32 cellular contexts compared by ENCODE assay signal in genomic region chr6:154466139-154466538, GRCh38. TPM values are rescaled to one million over a fixed set of nuclear protein-coding genes. Genes with fewer than 3 reads are reported as not detected.
DNase-seq lines count a peak whose midpoint lies in the region; ATAC-seq, FAIRE-seq and TF ChIP-seq lines count a peak whose summit lies in the region.
"Had no signal": no experiment of that assay in that cellular context is flagged by ENCODE, and none has a peak within 500 bp of the region (broad histone marks: within the 10 kb centered on the region; RNA-seq: fewer than 3 reads in every experiment).

No MANE protein-coding gene starts in this region.

- peaks cover 10% of the 10 kb centered on the region for H3K4me1 Mint-ChIP-seq in glutamatergic neuron (ENCODE audit: low read depth, unreplicated experiment)
- H3K4me1 Mint-ChIP-seq in stimulated activated naive B cell treated with anti-CD40 and anti-IgM and Interleukin-4, amounts not matched to agents 10 μg/mL and 1 μg/mL and 100 μg/mL, for 72 hours, result no peaks in the 10 kb centered on the region
- H3K4me1 Mint-ChIP-seq: activated naive CD4-positive, alpha-beta T cell treated with anti-CD3 and anti-CD28 coated beads, Interleukin-2, amount 10 ng/mL, durations not matched to agents 7 days and 5 days; activated T-helper 17 cell treated with anti-CD3 and anti-CD28 coated beads, Interleukin-2, amount 50 U/mL, for 72 hours; natural killer cell; stimulated activated effector memory CD8-positive, alpha-beta T cell treated with anti-CD3 and anti-CD28 coated beads, Interleukin-12 subunit alpha, Interleukin-12 subunit beta, amount 100 ng/mL, for 72 hours had no signal

- FAIRE-seq in H54 (lab: Jason Lieb, UNC), result no peak
- FAIRE-seq: A204.1, D721Med, GM19239, RCC 7860 had no signal

- POLR2A ChIA-PET in RWPE1 (lab: Yijun Ruan, JAX; ENCODE audit: low non-redundant PET), result no interaction called here

- no peak for TF ChIP-seq POLR2A in H54 (IDR thresholded peaks at IDR 0.05; ENCODE audit: low read depth, low read length)

- H3K36me3 Mint-ChIP-seq in glutamatergic neuron (ENCODE audit: unreplicated experiment), result peaks cover 4% of the 10 kb centered on the region
- no peaks in the 10 kb centered on the region for H3K36me3 Mint-ChIP-seq in stimulated activated naive B cell treated with anti-CD40 and anti-IgM and Interleukin-4, amounts not matched to agents 10 μg/mL and 1 μg/mL and 100 μg/mL, for 72 hours
- no peaks in the 10 kb centered on the region for H3K36me3 Mint-ChIP-seq in activated naive CD4-positive, alpha-beta T cell treated with anti-CD3 and anti-CD28 coated beads, Interleukin-2, amount 50 U/mL, for 72 hours
- H3K36me3 Mint-ChIP-seq: activated naive CD4-positive, alpha-beta T cell treated with anti-CD3 and anti-CD28 coated beads, Interleukin-2, amount 10 ng/mL, durations not matched to agents 7 days and 5 days; natural killer cell; stimulated activated effector memory CD8-positive, alpha-beta T cell treated with anti-CD3 and anti-CD28 coated beads, Interleukin-12 subunit alpha, Interleukin-12 subunit beta, amount 100 ng/mL, for 72 hours had no signal

- peak overlapping the region; percentile 5 for H3K27ac Mint-ChIP-seq in glutamatergic neuron (ENCODE audit: unreplicated experiment)
- no peak overlapping the region for H3K27ac Mint-ChIP-seq in stimulated activated naive B cell treated with anti-CD40 and anti-IgM and Interleukin-4, amounts not matched to agents 10 μg/mL and 1 μg/mL and 100 μg/mL, for 72 hours
- no peak overlapping the region for H3K27ac Mint-ChIP-seq in activated naive CD4-positive, alpha-beta T cell treated with anti-CD3 and anti-CD28 coated beads, Interleukin-2, amount 50 U/mL, for 72 hours
- H3K27ac Mint-ChIP-seq: activated CD8-positive, alpha-beta T cell treated with anti-CD3 and anti-CD28 coated beads, Interleukin-2, amount 10 ng/mL, durations not matched to agents 7 days and 5 days; activated naive CD4-positive, alpha-beta T cell treated with anti-CD3 and anti-CD28 coated beads, Interleukin-2, amount 10 ng/mL, durations not matched to agents 7 days and 5 days; activated T-helper 17 cell treated with anti-CD3 and anti-CD28 coated beads, Interleukin-2, amount 50 U/mL, for 72 hours; CD4-positive, alpha-beta T cell; natural killer cell; stimulated activated effector memory CD8-positive, alpha-beta T cell treated with anti-CD3 and anti-CD28 coated beads, Interleukin-12 subunit alpha, Interleukin-12 subunit beta, amount 100 ng/mL, for 72 hours had no signal

- H3K27ac ChIP-seq in RWPE1, result no peak overlapping the region
- H3K27ac ChIP-seq: lower lobe of right lung, SJSA1, upper lobe of left lung, VCaP had no signal

- H3K4me3 Mint-ChIP-seq in glutamatergic neuron (ENCODE audit: unreplicated experiment), result no peak overlapping the region
- H3K4me3 Mint-ChIP-seq in stimulated activated naive B cell treated with anti-CD40 and anti-IgM and Interleukin-4, amounts not matched to agents 10 μg/mL and 1 μg/mL and 100 μg/mL, for 72 hours, result no peak overlapping the region
- H3K4me3 Mint-ChIP-seq: activated CD8-positive, alpha-beta T cell treated with anti-CD3 and anti-CD28 coated beads, Interleukin-2, amount 10 ng/mL, durations not matched to agents 7 days and 5 days; activated naive CD4-positive, alpha-beta T cell treated with anti-CD3 and anti-CD28 coated beads, Interleukin-2, amount 10 ng/mL, durations not matched to agents 7 days and 5 days; activated T-helper 17 cell treated with anti-CD3 and anti-CD28 coated beads, Interleukin-2, amount 50 U/mL, for 72 hours; brain; CD4-positive, alpha-beta T cell; natural killer cell; stimulated activated effector memory CD8-positive, alpha-beta T cell treated with anti-CD3 and anti-CD28 coated beads, Interleukin-12 subunit alpha, Interleukin-12 subunit beta, amount 100 ng/mL, for 72 hours had no signal

- peaks cover 1% of the 10 kb centered on the region for H3K27me3 Mint-ChIP-seq in glutamatergic neuron (ENCODE audit: unreplicated experiment)
- peaks cover 0 to 4% of the 10 kb centered on the region in 2 donors for H3K27me3 Mint-ChIP-seq in stimulated activated naive B cell treated with anti-CD40 and anti-IgM and Interleukin-4, amounts not matched to agents 10 μg/mL and 1 μg/mL and 100 μg/mL, for 72 hours
- H3K27me3 Mint-ChIP-seq: brain; CD4-positive, alpha-beta T cell had no signal

- no peak for TF ChIP-seq CTCF in RWPE1 (conservative IDR thresholded peaks at IDR 0.05; ENCODE audit: low read depth)
- TF ChIP-seq CTCF in glutamatergic neuron (IDR thresholded peaks at IDR 0.05; ENCODE audit: partially characterized antibody, unreplicated experiment), result no peak

- no peak for ATAC-seq in stimulated activated naive B cell treated with anti-CD40 and anti-IgM and Interleukin-4, amounts not matched to agents 10 μg/mL and 1 μg/mL and 100 μg/mL, for 72 hours (replicated peaks)
- no peak for ATAC-seq in activated naive CD4-positive, alpha-beta T cell treated with anti-CD3 and anti-CD28 coated beads, Interleukin-2, amount 50 U/mL, for 72 hours
- ATAC-seq in HG03159 (IDR thresholded peaks at IDR 0.05; ENCODE audit: unreplicated experiment), result no peak
- ATAC-seq: activated CD8-positive, alpha-beta T cell treated with anti-CD3 and anti-CD28 coated beads, Interleukin-2, amount 10 ng/mL, durations not matched to agents 7 days and 5 days; activated T-helper 17 cell treated with anti-CD3 and anti-CD28 coated beads, Interleukin-2, amount 50 U/mL, for 72 hours; lower lobe of right lung; mucosa of descending colon; natural killer cell; stimulated activated effector memory CD8-positive, alpha-beta T cell treated with anti-CD3 and anti-CD28 coated beads, Interleukin-12 subunit alpha, Interleukin-12 subunit beta, amount 100 ng/mL, for 72 hours had no signal

- peak; percentile 53 for DNase-seq in NCI-H345 (lab: John Stamatoyannopoulos, UW)
- no peak for DNase-seq in NCI-H345 treated with DMSO at 0.1 percent for 48 hours (lab: John Stamatoyannopoulos, UW; ENCODE audit: unreplicated experiment)
- DNase-seq in RWPE1 (ENCODE audit: low spot score), result peak; percentile 50
- DNase-seq in glutamatergic neuron, result no peak
- DNase-seq in H54 (ENCODE audit: insufficient read length, low spot score), result no peak
- DNase-seq in stimulated activated naive B cell treated with anti-CD40 and anti-IgM and Interleukin-4, amounts not matched to agents 10 μg/mL and 1 μg/mL and 100 μg/mL, for 72 hours, result no peak
- DNase-seq in activated naive CD4-positive, alpha-beta T cell treated with anti-CD3 and anti-CD28 coated beads, Interleukin-2, amount 50 U/mL, for 72 hours (ENCODE audit: low spot score in 2 of 2), result no peak
- DNase-seq: activated CD4-positive, alpha-beta T cell treated with anti-CD3 and anti-CD28 coated beads for 4 hours; activated CD8-positive, alpha-beta T cell treated with anti-CD3 and anti-CD28 coated beads, Interleukin-2, amount 10 ng/mL, durations not matched to agents 7 days and 5 days; activated naive CD4-positive, alpha-beta T cell treated with anti-CD3 and anti-CD28 coated beads, Interleukin-2, amount 10 ng/mL, durations not matched to agents 7 days and 5 days; CD4-positive, alpha-beta T cell; cerebellar nuclear complex; EL; hippocampal formation; KBM-7; lower lobe of right lung; MG63; mucosa of descending colon; natural killer cell; NCI-H1930; T1000; upper lobe of left lung had no signal

- CTCF ChIA-PET in RWPE1 (lab: Yijun Ruan, JAX), result interaction anchor here (0.6 to 0.7 kb wide), 5 partner anchors 10 to 458 kb away, joined by 3 to 4 read pairs (median 3); partner anchors contain the start of gene CNKSR3

- H3K9me3 Mint-ChIP-seq in glutamatergic neuron (ENCODE audit: unreplicated experiment), result no peaks in the 10 kb centered on the region
- peaks cover 2 to 7% of the 10 kb centered on the region in 2 donors for H3K9me3 Mint-ChIP-seq in stimulated activated naive B cell treated with anti-CD40 and anti-IgM and Interleukin-4, amounts not matched to agents 10 μg/mL and 1 μg/mL and 100 μg/mL, for 72 hours
- peaks cover 0 to 6% of the 10 kb centered on the region in 2 donors for H3K9me3 Mint-ChIP-seq in activated naive CD4-positive, alpha-beta T cell treated with anti-CD3 and anti-CD28 coated beads, Interleukin-2, amount 50 U/mL, for 72 hours
- H3K9me3 Mint-ChIP-seq: activated T-helper 17 cell treated with anti-CD3 and anti-CD28 coated beads, Interleukin-2, amount 50 U/mL, for 72 hours; natural killer cell; stimulated activated effector memory CD8-positive, alpha-beta T cell treated with anti-CD3 and anti-CD28 coated beads, Interleukin-12 subunit alpha, Interleukin-12 subunit beta, amount 100 ng/mL, for 72 hours had no signal

RNA-seq across cellular contexts. Expression of gene CNKSR3, which starts 44.3 kb away (rescaled TPM):
- 2.0 TPM for total RNA-seq in glutamatergic neuron (ENCODE audit: unreplicated experiment)
- under 1 TPM in 1 of 2 donors, not detected in 1; 0.78 TPM for total RNA-seq in activated naive CD4-positive, alpha-beta T cell treated with anti-CD3 and anti-CD28 coated beads, Interleukin-2, amount 50 U/mL, for 72 hours
- total RNA-seq: activated CD8-positive, alpha-beta T cell treated with anti-CD3 and anti-CD28 coated beads, Interleukin-2, amount 10 ng/mL, durations not matched to agents 7 days and 5 days had no signal

Comparison
In these comparisons a context has a peak if more than half of its experiments do, and no peak if none do; other contexts are left out.
1. DNase-seq: peak in NCI-H345 (single experiment) and RWPE1 (single experiment); none in NCI-H345 treated with DMSO at 0.1 percent for 48 hours (single experiment), glutamatergic neuron (single experiment), H54 (single experiment), stimulated activated naive B cell treated with anti-CD40 and anti-IgM and Interleukin-4, amounts not matched to agents 10 μg/mL and 1 μg/mL and 100 μg/mL, for 72 hours (single experiment) and activated naive CD4-positive, alpha-beta T cell treated with anti-CD3 and anti-CD28 coated beads, Interleukin-2, amount 50 U/mL, for 72 hours (0 of 2).